Comparison of ENCODE assay signal across 10 cellular contexts in the genomic region with DNA sequence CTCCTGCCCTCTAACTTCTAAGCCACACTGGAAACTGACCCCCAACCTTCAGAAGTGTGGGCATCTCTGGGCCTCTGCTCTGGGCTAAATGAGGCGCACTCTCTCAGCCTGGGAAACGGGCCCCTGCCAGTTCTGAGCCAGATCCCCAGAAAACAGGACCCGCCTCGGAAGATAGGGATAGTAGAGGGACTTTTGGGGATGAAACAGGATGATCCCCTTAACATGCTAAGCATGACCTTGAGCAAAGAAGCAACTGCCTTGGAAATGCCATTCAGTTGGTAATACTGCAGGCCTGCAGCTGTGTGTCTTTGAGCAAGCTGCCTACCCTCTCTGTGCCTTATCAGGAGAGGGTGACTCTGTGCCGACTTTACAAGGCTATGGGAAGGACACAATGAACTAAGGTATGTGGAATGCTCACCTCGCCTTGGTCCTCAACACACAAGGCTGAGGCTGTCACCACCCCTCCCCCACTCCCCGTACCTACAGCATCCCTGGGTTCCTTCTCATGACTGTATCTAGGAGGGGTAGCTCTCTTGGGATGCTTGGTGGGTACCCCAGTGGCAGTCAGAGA. TPM values are rescaled to one million over a fixed set of nuclear protein-coding genes. Genes with fewer than 3 reads are reported as not detected.
A peak's percentile ranks its signal among the peaks of the same experiment; 100 is the strongest.
DNase-seq lines count a peak whose midpoint lies in the region; ATAC-seq and TF ChIP-seq lines count a peak whose summit lies in the region.
"Had no signal": no experiment of that assay in that cellular context is flagged by ENCODE, and none has a peak within 500 bp of the region (broad histone marks: within the 10 kb centered on the region; RNA-seq: fewer than 3 reads in every experiment).

No MANE protein-coding gene starts in this region.

- H3K27ac ChIP-seq in GM23248: peak overlapping the region; percentile 86
- peak overlapping the region; percentile 67 to 99 (median 92) for H3K27ac ChIP-seq in sigmoid colon

- peaks cover 14% of the 10 kb centered on the region for H3F3A ChIP-seq in GM23248 (ENCODE audit: insufficient read depth)

- no peaks in the 10 kb centered on the region for H3K9me3 ChIP-seq in GM23248 (ENCODE audit: low read depth)
- H3K9me3 ChIP-seq in sigmoid colon: no peaks in the 10 kb centered on the region

- peaks cover 49% of the 10 kb centered on the region for H3K4me1 ChIP-seq in GM23248 (ENCODE audit: insufficient read depth)
- H3K4me1 ChIP-seq in sigmoid colon: peaks cover 0 to 99% (median 96%) of the 10 kb centered on the region in 4 donors

- in situ Hi-C loops in GM23248 (cut with MboI): no loop called here

- no peak for ATAC-seq in GM19455 (IDR thresholded peaks at IDR 0.05; ENCODE audit: unreplicated experiment)

- intact Hi-C loops in sigmoid colon (cut with DNase I): no loop called here

- 74 to 81% methylated on average over 7 of the region's 7 CpGs for WGBS in GM23248 (ENCODE audit: low coverage in 1 of 2, low lambda C conversion rate in 2 of 2, missing lambda C conversion rate in 2 of 2), 2 experiments
- 58 to 83% methylated on average over 7 of the region's 7 CpGs for WGBS in sigmoid colon, 2 donors

- peaks cover 86% of the 10 kb centered on the region for H3K79me2 ChIP-seq in GM23248 (ENCODE audit: insufficient read depth)

- H3K9ac ChIP-seq in GM23248: peak overlapping the region; percentile 74

- H4K20me1 ChIP-seq in GM23248 (ENCODE audit: insufficient read depth): no peaks in the 10 kb centered on the region

- peak overlapping the region; percentile 59 for H3K4me2 ChIP-seq in GM23248 (ENCODE audit: unreplicated experiment)

- DNase-seq in GM23248: no peak
- DNase-seq in iPS DF 19.7 (ENCODE audit: low read depth, low spot score): peak; percentile 81
- no peak for DNase-seq in sigmoid colon
- DNase-seq in CD1c-positive myeloid dendritic cell (ENCODE audit: extremely low spot score): no peak
- no peak for DNase-seq in LoVo (ENCODE audit: low spot score)
- no peak for DNase-seq in T-helper 2 cell
- DNase-seq: activated effector memory CD4-positive, alpha-beta T cell treated with anti-CD3 and anti-CD28 coated beads, Interleukin-2, amount 50 U/mL, for 16 hours; T-helper 9 cell had no signal

- no peak for TF ChIP-seq POLR2A in sigmoid colon (IDR thresholded peaks at IDR 0.05)

- no peak for TF ChIP-seq CTCF in WI38 (IDR thresholded peaks at IDR 0.05; ENCODE audit: low read depth, low read length)
- TF ChIP-seq CTCF in sigmoid colon (IDR thresholded peaks at IDR 0.05): no peak

- H3K9me2 ChIP-seq in GM23248 (ENCODE audit: insufficient read depth): no peaks in the 10 kb centered on the region

- H3K36me3 ChIP-seq in GM23248 (ENCODE audit: low read depth) (no peaks in the 10 kb centered on the region), sigmoid colon (peaks cover 0 to 6% (median 0%) of the 10 kb centered on the region in 4 donors)

- H3K27me3 ChIP-seq in GM23248 (replicated peaks; ENCODE audit: insufficient read depth): no peaks in the 10 kb centered on the region
- H3K27me3 ChIP-seq in sigmoid colon: no peaks in the 10 kb centered on the region

- no peak for TF ChIP-seq EP300 in sigmoid colon (IDR thresholded peaks at IDR 0.05)

- no peak overlapping the region for H2AFZ ChIP-seq in GM23248

- H3K4me3 ChIP-seq in GM23248 (no peak overlapping the region), WI38 (ENCODE audit: low read depth, low read length) (peak overlapping the region; percentile 9; the same call in 1 of the 2 replicates), sigmoid colon (no peak overlapping the region)

RNA-seq across cellular contexts. Expression of gene NCOR2, which starts 54.0 kb away (rescaled TPM):
- total RNA-seq in GM23248 (2014; rRNA removed; shearing (Covaris generic)): 37.7 and 66.0 TPM in 2 replicates
- polyA plus RNA-seq in GM23248 (2016; fragmentation: Nextera tagmentation; extraction: Ambion mirVana) (40.8 and 43.5 TPM in 2 replicates), sigmoid colon (10 to 100 TPM; 18.6 to 81.8 (median 24.7) TPM)
- 100 to 1,000 TPM in 1 of 4 donors, 10 to 100 TPM in 3; 42.5 to 134 (median 73.5) TPM for total RNA-seq in sigmoid colon
